ENCODE assay signal across 29 cellular contexts in genomic region chr5:133149333-133149732, GRCh38.
DNase-seq lines count a peak whose midpoint lies in the region; ATAC-seq and TF ChIP-seq lines count a peak whose summit lies in the region.
"Had no signal": no experiment of that assay in that cellular context is flagged by ENCODE, and none has a peak within 500 bp of the region (broad histone marks: within the 10 kb centered on the region; RNA-seq: fewer than 3 reads in every experiment).

No MANE protein-coding gene starts in this region.

- TF ChIP-seq CTCF in SK-N-SH (IDR thresholded peaks at IDR 0.05) (no peak), body of pancreas (IDR thresholded peaks at IDR 0.05) (no peak), smooth muscle cell (IDR thresholded peaks at IDR 0.05; ENCODE audit: borderline replicate concordance, insufficient read depth, poor library complexity, severe bottlenecking) (no peak)

- no peak for TF ChIP-seq POLR2A in body of pancreas (IDR thresholded peaks at IDR 0.05)

- intact Hi-C loops in body of pancreas (cut with DNase I), result no loop called here

- no peaks in the 10 kb centered on the region for H3K27me3 ChIP-seq in SK-N-SH (ENCODE audit: insufficient read depth)
- H3K27me3 ChIP-seq in body of pancreas, result no peaks in the 10 kb centered on the region
- H3K27me3 ChIP-seq in smooth muscle cell (ENCODE audit: low read depth), result no peaks in the 10 kb centered on the region
- H3K27me3 ChIP-seq: BLaER1 treated with 17β-estradiol and CSF1 and Interleukin-3, amounts not matched to agents 10 nM and 100 nM; colonic mucosa; Peyer's patch; right atrium auricular region; SJSA1; testis; uterus had no signal

- no peaks in the 10 kb centered on the region for H3F3A ChIP-seq in SK-N-SH (replicated peaks; ENCODE audit: insufficient read depth)
- no peaks in the 10 kb centered on the region for H3F3A ChIP-seq in smooth muscle cell (ENCODE audit: low read depth)

- WGBS in SK-N-SH (ENCODE audit: low lambda C conversion rate), result 78% methylated on average over 4 of the region's 4 CpGs
- WGBS in body of pancreas, 2 donors, result 35% methylated on average over 4 of the region's 4 CpGs; no CpG with 5 or more reads in 1 of the 2 donors
- WGBS in smooth muscle cell (ENCODE audit: low lambda C conversion rate), result 52% methylated on average over 4 of the region's 4 CpGs

- no peak for TF ChIP-seq EP300 in SK-N-SH (IDR thresholded peaks at IDR 0.05; ENCODE audit: borderline replicate concordance in 1 of 2, low read depth in 1 of 2, low read length in 1 of 2)

- POLR2A ChIA-PET in SK-N-SH (lab: Yijun Ruan, JAX), result no interaction called here

- no peak overlapping the region for H2AFZ ChIP-seq in SK-N-SH (ENCODE audit: low read depth)
- peak overlapping the region; percentile 14 for H2AFZ ChIP-seq in smooth muscle cell (ENCODE audit: low read depth)
- H2AFZ ChIP-seq: GM23248 had no signal

- no peak overlapping the region; a peak in 1 of 4 replicates for H3K27ac ChIP-seq in SK-N-SH (ENCODE audit: low read depth in 2 of 2, low read length in 1 of 2)
- H3K27ac ChIP-seq in body of pancreas, result peak overlapping the region in 2 of 4 donors; percentile 35 to 58
- no peak overlapping the region for H3K27ac ChIP-seq in smooth muscle cell (ENCODE audit: low read depth)
- H3K27ac ChIP-seq: BLaER1 treated with 17β-estradiol and CSF1 and Interleukin-3, amounts not matched to agents 10 nM and 100 nM; colonic mucosa; GM23248; Peyer's patch; right atrium auricular region; SJSA1; testis; uterus had no signal

- DNase-seq in SK-N-SH, result peak; percentile 41
- DNase-seq in NCI-H1694 treated with DMSO at 0.1 percent for 48 hours (lab: John Stamatoyannopoulos, UW), result peak; percentile 32
- peak; percentile 54 to 82 (median 71) for DNase-seq in body of pancreas
- DNase-seq in smooth muscle cell (lab: John Stamatoyannopoulos, UW; ENCODE audit: unreplicated experiment), result no peak
- no peak for DNase-seq in HuH-7.5 (ENCODE audit: low spot score)
- DNase-seq: ACHN; activated CD4-positive, alpha-beta T cell treated with anti-CD3 and anti-CD28 coated beads for 4 hours; activated CD8-positive, alpha-beta memory T cell treated with anti-CD3 and anti-CD28 coated beads, Interleukin-2, amount 10 ng/mL, durations not matched to agents 7 days and 5 days; activated naive CD4-positive, alpha-beta T cell treated with anti-CD3 and anti-CD28 coated beads, Interleukin-2, amount 10 ng/mL, durations not matched to agents 7 days and 5 days; amniotic stem cell; colonic mucosa; effector memory CD4-positive, alpha-beta T cell; erythroblast; foreskin fibroblast; GM23248; mesenchymal stem cell; NCI-H1092; NCI-H2107; Peyer's patch; stimulated activated CD4-positive, alpha-beta T cell treated with anti-CD3 and anti-CD28 coated beads, Interleukin-4, amount 100 ng/mL, for 4 hours; stimulated activated naive CD4-positive, alpha-beta T cell treated with Interleukin-2 at 50 U/mL for 16 hours; testis; uterus had no signal

- ATAC-seq in SK-N-SH treated with all-trans-retinoic acid at 6 μM for 48 hours, result no peak
- peak; percentile 86 for ATAC-seq in body of pancreas
- no peak for ATAC-seq in HG03039 (IDR thresholded peaks at IDR 0.05; ENCODE audit: unreplicated experiment)
- ATAC-seq in GM19023 (IDR thresholded peaks at IDR 0.05; ENCODE audit: unreplicated experiment), result no peak
- ATAC-seq: activated CD8-positive, alpha-beta memory T cell treated with anti-CD3 and anti-CD28 coated beads, Interleukin-2, amount 10 ng/mL, durations not matched to agents 7 days and 5 days had no signal

- no peaks in the 10 kb centered on the region for H3K79me2 ChIP-seq in SK-N-SH (ENCODE audit: insufficient read depth)
- H3K79me2 ChIP-seq in smooth muscle cell (ENCODE audit: low read depth), result no peaks in the 10 kb centered on the region

- H3K9me3 ChIP-seq in SK-N-SH, result no peaks in the 10 kb centered on the region
- no peaks in the 10 kb centered on the region for H3K9me3 ChIP-seq in body of pancreas
- no peaks in the 10 kb centered on the region for H3K9me3 ChIP-seq in smooth muscle cell (replicated peaks; ENCODE audit: low read depth)
- H3K9me3 ChIP-seq: colonic mucosa, Peyer's patch, right atrium auricular region, SJSA1, testis, uterus had no signal

- H3K4me3 ChIP-seq in SK-N-SH (ENCODE audit: low read depth in 2 of 2, low read length in 1 of 2) (no peak overlapping the region), body of pancreas (no peak overlapping the region), smooth muscle cell (no peak overlapping the region)
- H3K4me3 ChIP-seq: BLaER1 treated with 17β-estradiol and CSF1 and Interleukin-3, amounts not matched to agents 10 nM and 100 nM; colonic mucosa; GM23248; Peyer's patch; right atrium auricular region; SJSA1; testis; uterus had no signal

- no peaks in the 10 kb centered on the region for H3K9me2 ChIP-seq in SK-N-SH

- H4K20me1 ChIP-seq in SK-N-SH (ENCODE audit: insufficient read depth), result no peaks in the 10 kb centered on the region
- H4K20me1 ChIP-seq in smooth muscle cell (ENCODE audit: low read depth), result no peaks in the 10 kb centered on the region
- H4K20me1 ChIP-seq: BLaER1 treated with 17β-estradiol and CSF1 and Interleukin-3, amounts not matched to agents 10 nM and 100 nM had no signal

- H3K9ac ChIP-seq in SK-N-SH, result no peak overlapping the region
- H3K9ac ChIP-seq in smooth muscle cell (ENCODE audit: low read depth), result no peak overlapping the region
- H3K9ac ChIP-seq: BLaER1 treated with 17β-estradiol and CSF1 and Interleukin-3, amounts not matched to agents 10 nM and 100 nM; GM23248 had no signal

- TF ChIP-seq RAD21 in SK-N-SH (IDR thresholded peaks at IDR 0.05; ENCODE audit: low read length), result no peak

- H3K4me1 ChIP-seq in SK-N-SH (ENCODE audit: control insufficient read depth in 1 of 2, insufficient read depth in 2 of 2, low read depth in 1 of 2, low read length in 1 of 2) (peaks cover 0 to 13% of the 10 kb centered on the region in 2 experiments; a peak in 1 of 4 replicates), body of pancreas (peaks cover 12% of the 10 kb centered on the region), smooth muscle cell (ENCODE audit: low read depth) (peaks cover 9% of the 10 kb centered on the region)
- H3K4me1 ChIP-seq: colonic mucosa, Peyer's patch, right atrium auricular region, SJSA1, testis, uterus had no signal

- H3K4me2 ChIP-seq in SK-N-SH, result no peak overlapping the region
- no peak overlapping the region for H3K4me2 ChIP-seq in smooth muscle cell

- CTCF ChIA-PET in SK-N-SH (lab: Yijun Ruan, JAX), result interaction anchor here (1.4 kb wide), 1 partner anchor 9 kb away, joined by 5 read pairs; no protein-coding TSS in a partner anchor

- H3K36me3 ChIP-seq in SK-N-SH (replicated peaks in 1 of 2; ENCODE audit: control insufficient read depth in 1 of 2, insufficient read depth in 2 of 2, low read length in 1 of 2) (no peaks in the 10 kb centered on the region), body of pancreas (replicated peaks in 1 of 2; ENCODE audit: insufficient read depth in 1 of 2, low read depth in 2 of 2) (no peaks in the 10 kb centered on the region), smooth muscle cell (ENCODE audit: low read depth) (no peaks in the 10 kb centered on the region)
- H3K36me3 ChIP-seq: BLaER1 treated with 17β-estradiol and CSF1 and Interleukin-3, amounts not matched to agents 10 nM and 100 nM; colonic mucosa; Peyer's patch; right atrium auricular region; SJSA1; uterus had no signal

TF ChIP-seq in SK-N-SH treated with all-trans-retinoic acid at 6 μM for 48 hours, 23 proteins besides CTCF, POLR2A, EP300 and RAD21 (continues in another document):
- TF ChIP-seq RARB (CRISPR knock-in tag; IDR thresholded peaks at IDR 0.05) (no peak), POU6F1 (CRISPR knock-in tag; IDR thresholded peaks at IDR 0.05; ENCODE audit: borderline replicate concordance, low read depth) (no peak), BACH2 (CRISPR knock-in tag; IDR thresholded peaks at IDR 0.05; ENCODE audit: borderline replicate concordance) (no peak), SNAI2 (CRISPR knock-in tag; IDR thresholded peaks at IDR 0.05) (no peak), PATZ1 (CRISPR knock-in tag; IDR thresholded peaks at IDR 0.05; ENCODE audit: borderline replicate concordance) (no peak), PPARA (CRISPR knock-in tag; IDR thresholded peaks at IDR 0.05; ENCODE audit: borderline replicate concordance) (no peak), GLIS3 (CRISPR knock-in tag; IDR thresholded peaks at IDR 0.05) (no peak), TOX (CRISPR knock-in tag; IDR thresholded peaks at IDR 0.05; ENCODE audit: borderline replicate concordance) (no peak), OSR1 (CRISPR knock-in tag; IDR thresholded peaks at IDR 0.05) (no peak), ZFP30 (CRISPR knock-in tag; IDR thresholded peaks at IDR 0.05) (no peak), CSDC2 (CRISPR knock-in tag; IDR thresholded peaks at IDR 0.05) (no peak), ZNF8 (CRISPR knock-in tag; IDR thresholded peaks at IDR 0.05) (no peak), ZFP3 (CRISPR knock-in tag; IDR thresholded peaks at IDR 0.05) (no peak), ARNTL (CRISPR knock-in tag; IDR thresholded peaks at IDR 0.05; ENCODE audit: borderline replicate concordance, low read depth) (no peak)

Comparison
In these comparisons a context has a peak if more than half of its experiments do, and no peak if none do; other contexts are left out.
1. DNase-seq: peak in SK-N-SH (single experiment), NCI-H1694 treated with DMSO at 0.1 percent for 48 hours (single experiment) and body of pancreas (4 of 4); none in smooth muscle cell (single experiment) and HuH-7.5 (single experiment).